1 cellular context compared by ENCODE assay signal in the genomic region with DNA sequence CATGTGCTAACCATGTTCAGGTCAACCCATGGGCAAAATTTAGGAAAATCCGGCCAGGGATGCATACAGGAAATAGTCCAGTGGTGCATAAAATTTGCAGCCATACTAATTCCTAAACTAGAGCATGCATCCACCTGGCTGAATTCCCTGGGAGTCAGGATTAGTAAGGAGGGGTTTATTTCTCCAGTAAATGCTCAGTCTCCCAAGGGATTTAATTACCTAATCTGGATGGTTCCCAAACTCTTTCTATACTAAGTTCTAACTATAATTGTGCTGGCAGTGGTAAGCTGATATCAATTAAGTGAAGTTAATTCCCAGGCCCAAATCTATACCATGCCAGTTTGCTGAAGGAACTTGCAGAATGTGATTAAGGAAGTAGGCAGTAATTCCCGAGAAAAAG.
TF ChIP-seq lines count a peak whose summit lies in the region.

No MANE protein-coding gene starts in this region.

TF ChIP-seq in IMR-90, 13 proteins besides CTCF, POLR2A, EP300 and RAD21:
- TF ChIP-seq BHLHE40 (IDR thresholded peaks at IDR 0.05; ENCODE audit: low read depth, low read length): no peak
- TF ChIP-seq FOS (IDR thresholded peaks at IDR 0.05; ENCODE audit: low read depth, low read length): no peak
- no peak for TF ChIP-seq CHD1 (IDR thresholded peaks at IDR 0.05; ENCODE audit: low read depth, low read length)
- TF ChIP-seq, protein P1, sequence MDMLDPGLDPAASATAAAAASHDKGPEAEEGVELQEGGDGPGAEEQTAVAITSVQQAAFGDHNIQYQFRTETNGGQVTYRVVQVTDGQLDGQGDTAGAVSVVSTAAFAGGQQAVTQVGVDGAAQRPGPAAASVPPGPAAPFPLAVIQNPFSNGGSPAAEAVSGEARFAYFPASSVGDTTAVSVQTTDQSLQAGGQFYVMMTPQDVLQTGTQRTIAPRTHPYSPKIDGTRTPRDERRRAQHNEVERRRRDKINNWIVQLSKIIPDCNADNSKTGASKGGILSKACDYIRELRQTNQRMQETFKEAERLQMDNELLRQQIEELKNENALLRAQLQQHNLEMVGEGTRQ (IDR thresholded peaks at IDR 0.05; ENCODE audit: low read depth, low read length): no peak
- TF ChIP-seq MAZ (IDR thresholded peaks at IDR 0.05; ENCODE audit: borderline replicate concordance, low read depth, low read length): no peak
- no peak for TF ChIP-seq NFE2L2 (IDR thresholded peaks at IDR 0.05; ENCODE audit: low read depth, low read length)
- TF ChIP-seq RCOR1 (IDR thresholded peaks at IDR 0.05; ENCODE audit: insufficient replicate concordance, low read length): no peak
- no peak for TF ChIP-seq MAFK (IDR thresholded peaks at IDR 0.05; ENCODE audit: low read depth, low read length)
- no peak for TF ChIP-seq RFX5 (IDR thresholded peaks at IDR 0.05; ENCODE audit: low read depth, low read length)
- no peak for TF ChIP-seq MXI1 (IDR thresholded peaks at IDR 0.05; ENCODE audit: borderline replicate concordance, low read depth, low read length)
- no peak for TF ChIP-seq SMC3 (IDR thresholded peaks at IDR 0.05; ENCODE audit: low read depth, low read length)
- TF ChIP-seq, protein P2, sequence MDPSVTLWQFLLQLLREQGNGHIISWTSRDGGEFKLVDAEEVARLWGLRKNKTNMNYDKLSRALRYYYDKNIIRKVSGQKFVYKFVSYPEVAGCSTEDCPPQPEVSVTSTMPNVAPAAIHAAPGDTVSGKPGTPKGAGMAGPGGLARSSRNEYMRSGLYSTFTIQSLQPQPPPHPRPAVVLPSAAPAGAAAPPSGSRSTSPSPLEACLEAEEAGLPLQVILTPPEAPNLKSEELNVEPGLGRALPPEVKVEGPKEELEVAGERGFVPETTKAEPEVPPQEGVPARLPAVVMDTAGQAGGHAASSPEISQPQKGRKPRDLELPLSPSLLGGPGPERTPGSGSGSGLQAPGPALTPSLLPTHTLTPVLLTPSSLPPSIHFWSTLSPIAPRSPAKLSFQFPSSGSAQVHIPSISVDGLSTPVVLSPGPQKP (IDR thresholded peaks at IDR 0.05; ENCODE audit: borderline replicate concordance, low read depth, low read length): no peak
- no peak for TF ChIP-seq CEBPB (IDR thresholded peaks at IDR 0.05; ENCODE audit: low read depth, low read length)
